In the genomic region with DNA sequence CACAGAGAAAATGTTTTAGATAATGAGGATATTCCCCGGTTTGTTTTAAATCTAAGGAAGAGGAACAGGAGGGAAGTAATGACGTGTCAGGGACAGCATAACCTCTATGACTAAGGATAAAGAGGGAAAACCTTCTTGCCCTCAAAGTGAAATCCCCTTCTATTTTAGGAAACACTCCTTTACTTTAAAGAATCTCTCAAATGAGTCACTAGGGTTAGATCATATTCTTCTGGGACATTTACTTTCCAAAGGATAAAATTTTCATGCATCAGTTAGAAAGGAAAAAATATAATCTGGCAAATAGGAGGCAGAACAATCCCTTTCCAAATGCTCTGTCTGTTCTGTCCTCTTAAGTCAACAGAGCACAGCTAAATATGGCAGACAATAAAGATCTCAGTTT, we compare ENCODE assay signal across 1 cellular context.
TF ChIP-seq lines count a peak whose summit lies in the region.

No MANE protein-coding gene starts in this region.

TF ChIP-seq in GM12878, 131 proteins besides CTCF, POLR2A, EP300 and RAD21:
- no peak for TF ChIP-seq STAT1 (conservative IDR thresholded peaks at IDR 0.05)
- TF ChIP-seq MEF2A (IDR thresholded peaks at IDR 0.05; ENCODE audit: insufficient read depth, low read depth, low read length), result peak; percentile 88
- TF ChIP-seq, protein P1, sequence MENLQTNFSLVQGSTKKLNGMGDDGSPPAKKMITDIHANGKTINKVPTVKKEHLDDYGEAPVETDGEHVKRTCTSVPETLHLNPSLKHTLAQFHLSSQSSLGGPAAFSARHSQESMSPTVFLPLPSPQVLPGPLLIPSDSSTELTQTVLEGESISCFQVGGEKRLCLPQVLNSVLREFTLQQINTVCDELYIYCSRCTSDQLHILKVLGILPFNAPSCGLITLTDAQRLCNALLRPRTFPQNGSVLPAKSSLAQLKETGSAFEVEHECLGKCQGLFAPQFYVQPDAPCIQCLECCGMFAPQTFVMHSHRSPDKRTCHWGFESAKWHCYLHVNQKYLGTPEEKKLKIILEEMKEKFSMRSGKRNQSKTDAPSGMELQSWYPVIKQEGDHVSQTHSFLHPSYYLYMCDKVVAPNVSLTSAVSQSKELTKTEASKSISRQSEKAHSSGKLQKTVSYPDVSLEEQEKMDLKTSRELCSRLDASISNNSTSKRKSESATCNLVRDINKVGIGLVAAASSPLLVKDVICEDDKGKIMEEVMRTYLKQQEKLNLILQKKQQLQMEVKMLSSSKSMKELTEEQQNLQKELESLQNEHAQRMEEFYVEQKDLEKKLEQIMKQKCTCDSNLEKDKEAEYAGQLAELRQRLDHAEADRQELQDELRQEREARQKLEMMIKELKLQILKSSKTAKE (IDR thresholded peaks at IDR 0.05; ENCODE audit: low read depth, poor library complexity, severe bottlenecking), result no peak
- TF ChIP-seq RUNX3 (IDR thresholded peaks at IDR 0.05; ENCODE audit: low read length), result peak; percentile 78
- TF ChIP-seq HDGF (IDR thresholded peaks at IDR 0.05), result no peak
- TF ChIP-seq KAT2A (conservative IDR thresholded peaks at IDR 0.05; ENCODE audit: control insufficient read depth, low read depth, low read length), result no peak
- peak; percentile 77 for TF ChIP-seq JUNB (IDR thresholded peaks at IDR 0.05)
- TF ChIP-seq MYB (IDR thresholded peaks at IDR 0.05; ENCODE audit: borderline replicate concordance, low read depth, low read length), result no peak
- TF ChIP-seq MEF2B (IDR thresholded peaks at IDR 0.05; ENCODE audit: partially characterized antibody, poor library complexity, severe bottlenecking), result peak; percentile 54
- TF ChIP-seq RFX5 (IDR thresholded peaks at IDR 0.05; ENCODE audit: low read depth, low read length), result no peak
- TF ChIP-seq BACH1 (IDR thresholded peaks at IDR 0.05; ENCODE audit: borderline replicate concordance), result no peak
- TF ChIP-seq ZNF217 (IDR thresholded peaks at IDR 0.05), result 0 out of 2 replicates have a peak, but pooled peaks have one; percentile 28
- TF ChIP-seq MXI1 (IDR thresholded peaks at IDR 0.05; ENCODE audit: low read depth, low read length), result no peak
- TF ChIP-seq DPF2 (IDR thresholded peaks at IDR 0.05), result 0 out of 2 replicates have a peak, but pooled peaks have one; percentile 29
- peak; percentile 59 for TF ChIP-seq IKZF1 (conservative IDR thresholded peaks at IDR 0.05)
- no peak for TF ChIP-seq CHD2 (IDR thresholded peaks at IDR 0.05; ENCODE audit: borderline replicate concordance, low read depth, low read length)
- peak; percentile 94 for TF ChIP-seq NFIC (IDR thresholded peaks at IDR 0.05; ENCODE audit: low read depth, low read length)
- TF ChIP-seq, protein P2, sequence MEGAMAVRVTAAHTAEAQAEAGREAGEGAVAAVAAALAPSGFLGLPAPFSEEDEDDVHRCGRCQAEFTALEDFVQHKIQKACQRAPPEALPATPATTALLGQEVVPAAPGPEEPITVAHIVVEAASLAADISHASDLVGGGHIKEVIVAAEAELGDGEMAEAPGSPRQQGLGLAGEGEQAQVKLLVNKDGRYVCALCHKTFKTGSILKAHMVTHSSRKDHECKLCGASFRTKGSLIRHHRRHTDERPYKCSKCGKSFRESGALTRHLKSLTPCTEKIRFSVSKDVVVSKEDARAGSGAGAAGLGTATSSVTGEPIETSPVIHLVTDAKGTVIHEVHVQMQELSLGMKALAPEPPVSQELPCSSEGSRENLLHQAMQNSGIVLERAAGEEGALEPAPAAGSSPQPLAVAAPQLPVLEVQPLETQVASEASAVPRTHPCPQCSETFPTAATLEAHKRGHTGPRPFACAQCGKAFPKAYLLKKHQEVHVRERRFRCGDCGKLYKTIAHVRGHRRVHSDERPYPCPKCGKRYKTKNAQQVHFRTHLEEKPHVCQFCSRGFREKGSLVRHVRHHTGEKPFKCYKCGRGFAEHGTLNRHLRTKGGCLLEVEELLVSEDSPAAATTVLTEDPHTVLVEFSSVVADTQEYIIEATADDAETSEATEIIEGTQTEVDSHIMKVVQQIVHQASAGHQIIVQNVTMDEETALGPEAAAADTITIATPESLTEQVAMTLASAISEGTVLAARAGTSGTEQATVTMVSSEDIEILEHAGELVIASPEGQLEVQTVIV (IDR thresholded peaks at IDR 0.05; ENCODE audit: borderline replicate concordance, partially characterized antibody), result no peak
- peak; percentile 61; the same call in 1 of the 2 replicates for TF ChIP-seq FOXM1 (IDR thresholded peaks at IDR 0.05; ENCODE audit: low read depth, low read length)
- no peak for TF ChIP-seq STAT3 (IDR thresholded peaks at IDR 0.05; ENCODE audit: low read depth, low read length)
- no peak for TF ChIP-seq TAF1 (IDR thresholded peaks at IDR 0.05; ENCODE audit: borderline replicate concordance, low read depth, low read length)
- no peak for TF ChIP-seq ZNF384 (IDR thresholded peaks at IDR 0.05; ENCODE audit: borderline replicate concordance, low read depth, low read length)
- TF ChIP-seq IKZF2 (IDR thresholded peaks at IDR 0.05), result peak; percentile 73 to 79
- no peak for TF ChIP-seq RBBP5 (conservative IDR thresholded peaks at IDR 0.05)
- 0 out of 2 replicates have a peak, but pooled peaks have one; percentile 42 for TF ChIP-seq CREB1 (IDR thresholded peaks at IDR 0.05; ENCODE audit: low read depth)
- no peak for TF ChIP-seq CHD4 (IDR thresholded peaks at IDR 0.05)
- peak; percentile 78 for TF ChIP-seq EED (IDR thresholded peaks at IDR 0.05; ENCODE audit: low read depth)
- no peak for TF ChIP-seq ZBTB4 (CRISPR knock-in tag; IDR thresholded peaks at IDR 0.05)
- TF ChIP-seq SUPT20H (IDR thresholded peaks at IDR 0.05; ENCODE audit: borderline replicate concordance, control insufficient read depth, low read depth, low read length), result no peak
- TF ChIP-seq, protein P3, sequence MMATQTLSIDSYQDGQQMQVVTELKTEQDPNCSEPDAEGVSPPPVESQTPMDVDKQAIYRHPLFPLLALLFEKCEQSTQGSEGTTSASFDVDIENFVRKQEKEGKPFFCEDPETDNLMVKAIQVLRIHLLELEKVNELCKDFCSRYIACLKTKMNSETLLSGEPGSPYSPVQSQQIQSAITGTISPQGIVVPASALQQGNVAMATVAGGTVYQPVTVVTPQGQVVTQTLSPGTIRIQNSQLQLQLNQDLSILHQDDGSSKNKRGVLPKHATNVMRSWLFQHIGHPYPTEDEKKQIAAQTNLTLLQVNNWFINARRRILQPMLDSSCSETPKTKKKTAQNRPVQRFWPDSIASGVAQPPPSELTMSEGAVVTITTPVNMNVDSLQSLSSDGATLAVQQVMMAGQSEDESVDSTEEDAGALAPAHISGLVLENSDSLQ (IDR thresholded peaks at IDR 0.05), result no peak
- TF ChIP-seq CBX3 (IDR thresholded peaks at IDR 0.05; ENCODE audit: borderline replicate concordance, low read depth), result no peak
- no peak for TF ChIP-seq POLR2AphosphoS2 (IDR thresholded peaks at IDR 0.05; ENCODE audit: low read depth, low read length)
- TF ChIP-seq REST (IDR thresholded peaks at IDR 0.05; ENCODE audit: low read depth, low read length), result no peak
- no peak for TF ChIP-seq SIX5 (IDR thresholded peaks at IDR 0.05; ENCODE audit: low read depth, low read length, severe bottlenecking)
- TF ChIP-seq BCL11A (IDR thresholded peaks at IDR 0.05; ENCODE audit: low read depth, low read length), result peak; percentile 31; the same call in 1 of the 2 replicates
- TF ChIP-seq, protein P4, sequence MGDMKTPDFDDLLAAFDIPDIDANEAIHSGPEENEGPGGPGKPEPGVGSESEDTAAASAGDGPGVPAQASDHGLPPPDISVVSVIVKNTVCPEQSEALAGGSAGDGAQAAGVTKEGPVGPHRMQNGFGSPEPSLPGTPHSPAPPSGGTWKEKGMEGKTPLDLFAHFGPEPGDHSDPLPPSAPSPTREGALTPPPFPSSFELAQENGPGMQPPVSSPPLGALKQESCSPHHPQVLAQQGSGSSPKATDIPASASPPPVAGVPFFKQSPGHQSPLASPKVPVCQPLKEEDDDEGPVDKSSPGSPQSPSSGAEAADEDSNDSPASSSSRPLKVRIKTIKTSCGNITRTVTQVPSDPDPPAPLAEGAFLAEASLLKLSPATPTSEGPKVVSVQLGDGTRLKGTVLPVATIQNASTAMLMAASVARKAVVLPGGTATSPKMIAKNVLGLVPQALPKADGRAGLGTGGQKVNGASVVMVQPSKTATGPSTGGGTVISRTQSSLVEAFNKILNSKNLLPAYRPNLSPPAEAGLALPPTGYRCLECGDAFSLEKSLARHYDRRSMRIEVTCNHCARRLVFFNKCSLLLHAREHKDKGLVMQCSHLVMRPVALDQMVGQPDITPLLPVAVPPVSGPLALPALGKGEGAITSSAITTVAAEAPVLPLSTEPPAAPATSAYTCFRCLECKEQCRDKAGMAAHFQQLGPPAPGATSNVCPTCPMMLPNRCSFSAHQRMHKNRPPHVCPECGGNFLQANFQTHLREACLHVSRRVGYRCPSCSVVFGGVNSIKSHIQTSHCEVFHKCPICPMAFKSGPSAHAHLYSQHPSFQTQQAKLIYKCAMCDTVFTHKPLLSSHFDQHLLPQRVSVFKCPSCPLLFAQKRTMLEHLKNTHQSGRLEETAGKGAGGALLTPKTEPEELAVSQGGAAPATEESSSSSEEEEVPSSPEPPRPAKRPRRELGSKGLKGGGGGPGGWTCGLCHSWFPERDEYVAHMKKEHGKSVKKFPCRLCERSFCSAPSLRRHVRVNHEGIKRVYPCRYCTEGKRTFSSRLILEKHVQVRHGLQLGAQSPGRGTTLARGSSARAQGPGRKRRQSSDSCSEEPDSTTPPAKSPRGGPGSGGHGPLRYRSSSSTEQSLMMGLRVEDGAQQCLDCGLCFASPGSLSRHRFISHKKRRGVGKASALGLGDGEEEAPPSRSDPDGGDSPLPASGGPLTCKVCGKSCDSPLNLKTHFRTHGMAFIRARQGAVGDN (IDR thresholded peaks at IDR 0.05), result no peak
- TF ChIP-seq, protein P5, sequence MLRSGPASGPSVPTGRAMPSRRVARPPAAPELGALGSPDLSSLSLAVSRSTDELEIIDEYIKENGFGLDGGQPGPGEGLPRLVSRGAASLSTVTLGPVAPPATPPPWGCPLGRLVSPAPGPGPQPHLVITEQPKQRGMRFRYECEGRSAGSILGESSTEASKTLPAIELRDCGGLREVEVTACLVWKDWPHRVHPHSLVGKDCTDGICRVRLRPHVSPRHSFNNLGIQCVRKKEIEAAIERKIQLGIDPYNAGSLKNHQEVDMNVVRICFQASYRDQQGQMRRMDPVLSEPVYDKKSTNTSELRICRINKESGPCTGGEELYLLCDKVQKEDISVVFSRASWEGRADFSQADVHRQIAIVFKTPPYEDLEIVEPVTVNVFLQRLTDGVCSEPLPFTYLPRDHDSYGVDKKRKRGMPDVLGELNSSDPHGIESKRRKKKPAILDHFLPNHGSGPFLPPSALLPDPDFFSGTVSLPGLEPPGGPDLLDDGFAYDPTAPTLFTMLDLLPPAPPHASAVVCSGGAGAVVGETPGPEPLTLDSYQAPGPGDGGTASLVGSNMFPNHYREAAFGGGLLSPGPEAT (IDR thresholded peaks at IDR 0.05; ENCODE audit: low read depth), result peak; percentile 61; the same call in 1 of the 2 replicates
- no peak for TF ChIP-seq HDAC6 (IDR thresholded peaks at IDR 0.05; ENCODE audit: unreplicated experiment)
- TF ChIP-seq POU2F2 (IDR thresholded peaks at IDR 0.05; ENCODE audit: borderline replicate concordance, low read depth, low read length), result no peak
- TF ChIP-seq ATF2 (IDR thresholded peaks at IDR 0.05; ENCODE audit: low read length), result 0 out of 2 replicates have a peak, but pooled peaks have one; percentile 54
- peak; percentile 59; the same call in 1 of the 2 replicates for TF ChIP-seq CREM (IDR thresholded peaks at IDR 0.05; ENCODE audit: low read depth)
